30 cellular contexts compared by ENCODE assay signal in the genomic region with DNA sequence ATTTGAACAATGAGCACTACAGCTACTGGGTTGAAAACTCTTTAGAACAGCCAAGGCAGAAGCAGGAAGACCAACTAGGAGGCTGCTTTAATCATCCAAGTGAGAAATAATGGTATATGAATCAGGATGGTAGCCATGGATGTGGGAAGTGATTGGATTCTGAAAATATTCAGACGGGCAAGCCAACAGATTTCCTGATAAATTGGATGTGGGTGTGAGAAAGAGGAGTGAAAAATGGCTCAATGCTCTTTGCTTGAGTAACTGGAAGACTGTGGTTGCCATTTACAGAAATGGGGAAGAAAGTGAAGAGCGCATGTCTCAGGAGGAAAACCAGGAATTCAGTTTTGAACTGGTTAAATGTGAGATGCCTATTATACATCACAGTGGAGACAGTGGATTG. TPM values are rescaled to one million over a fixed set of nuclear protein-coding genes. Genes with fewer than 3 reads are reported as not detected.
"Had no signal": no experiment of that assay in that cellular context is flagged by ENCODE, and none has a peak within 500 bp of the region (broad histone marks: within the 10 kb centered on the region; RNA-seq: fewer than 3 reads in every experiment).

No MANE protein-coding gene starts in this region.

- H3K27me3 ChIP-seq: ascending aorta, body of pancreas, brain microvascular endothelial cell, breast epithelium had no signal

- H3K4me1 ChIP-seq: ascending aorta, breast epithelium had no signal

- H3K27ac ChIP-seq: ascending aorta, body of pancreas, brain microvascular endothelial cell, breast epithelium, VCaP had no signal

- ATAC-seq: activated CD8-positive, alpha-beta T cell treated with anti-CD3 and anti-CD28 coated beads for 36 hours; activated naive CD8-positive, alpha-beta T cell treated with anti-CD3 and anti-CD28 coated beads, Interleukin-2, amount 50 U/mL, for 24 hours; body of pancreas had no signal

- DNase-seq: activated B cell treated with CpG ODN at 0.5 μM for 24 hours; activated CD4-positive, alpha-beta memory T cell treated with anti-CD3 and anti-CD28 coated beads for 36 hours; activated CD4-positive, alpha-beta T cell treated with anti-CD3 and anti-CD28 coated beads for 4 hours; activated CD4-positive, alpha-beta T cell treated with anti-CD3 and anti-CD28 coated beads, Interleukin-2, amount 10 ng/mL, durations not matched to agents 24 days and 14 days; activated CD4-positive, alpha-beta T cell treated with anti-CD3 and anti-CD28 coated beads, Interleukin-2, amount 50 U/mL, for 1 hour; activated CD4-positive, alpha-beta T cell treated with anti-CD3 and anti-CD28 coated beads, Interleukin-2, amount 50 U/mL, for 4 hours; activated CD4-positive, CD25-positive, alpha-beta regulatory T cell treated with anti-CD3 and anti-CD28 coated beads, Interleukin-2, amount 50 U/mL, for 72 hours; activated CD8-positive, alpha-beta memory T cell treated with anti-CD3 and anti-CD28 coated beads, Interleukin-2, amount 50 U/mL, for 4 hours; activated CD8-positive, alpha-beta T cell treated with anti-CD3 and anti-CD28 coated beads for 36 hours; activated effector memory CD4-positive, alpha-beta T cell treated with Interleukin-2 at 50 U/mL for 16 hours; activated gamma-delta T cell; activated naive CD4-positive, alpha-beta T cell treated with anti-CD3 and anti-CD28 coated beads, Interleukin-2, amount 10 ng/mL, durations not matched to agents 7 days and 5 days; activated naive CD4-positive, alpha-beta T cell treated with Interleukin-2 at 50 U/mL for 16 hours; activated naive CD8-positive, alpha-beta T cell treated with anti-CD3 and anti-CD28 coated beads, Interleukin-2, amount 10 ng/mL, durations not matched to agents 7 days and 5 days; activated naive CD8-positive, alpha-beta T cell treated with anti-CD3 and anti-CD28 coated beads, Interleukin-2, amount 50 U/mL, for 24 hours; activated T-cell treated with anti-CD3 and anti-CD28 coated beads, Interleukin-2, amount 50 U/mL, for 24 hours; activated T-cell treated with anti-CD3 and anti-CD28 coated beads, Interleukin-2, amount 50 U/mL, for 48 hours; amygdala; anterior cingulate cortex; body of pancreas; brain microvascular endothelial cell; central memory CD4-positive, alpha-beta T cell; T-helper 1 cell; T-helper 2 cell; T-helper 9 cell had no signal

- H3K4me3 ChIP-seq: ascending aorta, body of pancreas, breast epithelium had no signal

- H3K9me3 ChIP-seq: ascending aorta, body of pancreas, breast epithelium had no signal

- H3K36me3 ChIP-seq: ascending aorta, brain microvascular endothelial cell, breast epithelium had no signal

RNA-seq across cellular contexts. Expression of a gene that starts 50.4 kb away (rescaled TPM):
- total RNA-seq: activated naive CD8-positive, alpha-beta T cell treated with anti-CD3 and anti-CD28 coated beads, Interleukin-2, amount 10 ng/mL, durations not matched to agents 7 days and 5 days; ascending aorta; body of pancreas; cardiac septum; cerebellum had no signal
